Comparison of ENCODE assay signal across 1 cellular context in genomic region chr11:66842896-66843775, GRCh38.
TF ChIP-seq lines count a peak whose summit lies in the region.

TSS of gene RCE1 (plus strand) at chr11:66843441. CDS start at chr11:66843456, 15 bp downstream.

TF ChIP-seq in SK-N-SH, 30 proteins besides CTCF, POLR2A, EP300 and RAD21 (continued from another document):
- TF ChIP-seq REST (IDR thresholded peaks at IDR 0.05; ENCODE audit: low read depth, low read length) (peak; percentile 37; the same call in 1 of the 2 replicates), IRF3 (IDR thresholded peaks at IDR 0.05; ENCODE audit: low read depth, low read length) (no peak)
